1 cellular context compared by ENCODE assay signal in the genomic region with DNA sequence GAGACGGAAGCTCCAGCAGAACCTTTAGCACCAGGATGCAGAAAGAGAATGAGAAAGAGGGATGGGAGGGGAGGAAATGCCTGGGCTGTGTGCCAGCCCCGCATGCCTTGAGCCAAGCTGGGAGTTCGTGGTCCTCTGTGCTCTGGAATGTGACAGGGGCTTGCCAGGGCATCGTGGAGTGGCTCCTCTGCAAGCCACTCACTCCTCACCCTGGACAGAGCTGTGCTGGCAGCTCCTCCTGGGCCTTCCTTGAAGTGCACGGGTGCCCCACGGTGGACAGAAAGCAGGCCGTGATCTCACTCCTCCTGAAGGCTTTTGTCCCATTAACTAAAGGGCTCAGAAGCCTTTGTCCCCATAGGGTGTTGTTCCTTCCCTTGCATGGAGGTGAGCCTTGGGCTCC.
TF ChIP-seq lines count a peak whose summit lies in the region.

No MANE protein-coding gene starts in this region.

TF ChIP-seq in WTC11, 78 proteins besides CTCF, POLR2A, EP300 and RAD21 (continued from another document):
- TF ChIP-seq, protein P1, sequence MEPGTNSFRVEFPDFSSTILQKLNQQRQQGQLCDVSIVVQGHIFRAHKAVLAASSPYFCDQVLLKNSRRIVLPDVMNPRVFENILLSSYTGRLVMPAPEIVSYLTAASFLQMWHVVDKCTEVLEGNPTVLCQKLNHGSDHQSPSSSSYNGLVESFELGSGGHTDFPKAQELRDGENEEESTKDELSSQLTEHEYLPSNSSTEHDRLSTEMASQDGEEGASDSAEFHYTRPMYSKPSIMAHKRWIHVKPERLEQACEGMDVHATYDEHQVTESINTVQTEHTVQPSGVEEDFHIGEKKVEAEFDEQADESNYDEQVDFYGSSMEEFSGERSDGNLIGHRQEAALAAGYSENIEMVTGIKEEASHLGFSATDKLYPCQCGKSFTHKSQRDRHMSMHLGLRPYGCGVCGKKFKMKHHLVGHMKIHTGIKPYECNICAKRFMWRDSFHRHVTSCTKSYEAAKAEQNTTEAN (CRISPR knock-in tag; IDR thresholded peaks at IDR 0.05), result no peak
- TF ChIP-seq, protein P2, sequence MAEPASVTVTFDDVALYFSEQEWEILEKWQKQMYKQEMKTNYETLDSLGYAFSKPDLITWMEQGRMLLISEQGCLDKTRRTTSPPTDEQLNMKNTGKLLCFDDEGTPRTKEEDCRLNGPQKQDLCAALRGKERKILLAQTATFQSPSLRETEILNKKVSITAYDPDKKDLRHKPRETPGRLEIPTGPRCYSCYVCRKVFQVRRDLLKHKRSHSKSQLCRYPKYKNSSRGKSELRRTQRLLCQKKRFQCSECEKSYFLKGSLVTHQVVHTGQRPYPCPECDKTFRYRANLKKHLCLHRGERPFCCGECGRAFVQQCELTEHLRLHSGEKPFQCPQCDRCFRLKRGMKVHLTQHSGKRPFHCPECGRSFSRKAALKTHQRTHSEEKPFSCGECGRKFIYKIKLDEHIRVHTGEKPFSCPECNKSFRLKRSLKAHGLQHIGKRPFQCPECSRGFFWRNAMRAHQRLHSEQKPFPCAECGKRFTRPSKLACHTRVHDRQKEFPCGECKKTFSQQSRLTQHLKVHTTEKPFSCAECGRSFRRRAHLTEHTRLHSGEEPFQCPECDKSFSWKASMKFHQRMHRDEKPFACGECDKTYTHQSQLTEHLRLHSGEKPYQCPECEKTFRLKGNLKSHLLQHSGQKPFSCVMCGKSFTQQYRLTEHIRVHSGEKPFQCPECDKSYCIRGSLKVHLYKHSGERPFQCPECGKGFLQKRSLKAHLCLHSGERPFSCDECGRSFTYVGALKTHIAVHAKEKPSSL (CRISPR knock-in tag; conservative IDR thresholded peaks at IDR 0.05), result no peak
- TF ChIP-seq, protein P3, sequence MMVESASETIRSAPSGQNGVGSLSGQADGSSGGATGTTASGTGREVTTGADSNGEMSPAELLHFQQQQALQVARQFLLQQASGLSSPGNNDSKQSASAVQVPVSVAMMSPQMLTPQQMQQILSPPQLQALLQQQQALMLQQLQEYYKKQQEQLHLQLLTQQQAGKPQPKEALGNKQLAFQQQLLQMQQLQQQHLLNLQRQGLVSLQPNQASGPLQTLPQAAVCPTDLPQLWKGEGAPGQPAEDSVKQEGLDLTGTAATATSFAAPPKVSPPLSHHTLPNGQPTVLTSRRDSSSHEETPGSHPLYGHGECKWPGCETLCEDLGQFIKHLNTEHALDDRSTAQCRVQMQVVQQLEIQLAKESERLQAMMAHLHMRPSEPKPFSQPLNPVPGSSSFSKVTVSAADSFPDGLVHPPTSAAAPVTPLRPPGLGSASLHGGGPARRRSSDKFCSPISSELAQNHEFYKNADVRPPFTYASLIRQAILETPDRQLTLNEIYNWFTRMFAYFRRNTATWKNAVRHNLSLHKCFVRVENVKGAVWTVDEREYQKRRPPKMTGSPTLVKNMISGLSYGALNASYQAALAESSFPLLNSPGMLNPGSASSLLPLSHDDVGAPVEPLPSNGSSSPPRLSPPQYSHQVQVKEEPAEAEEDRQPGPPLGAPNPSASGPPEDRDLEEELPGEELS (CRISPR knock-in tag; IDR thresholded peaks at IDR 0.05), result no peak
- no peak for TF ChIP-seq CREB1 (CRISPR knock-in tag; IDR thresholded peaks at IDR 0.05)
